ENCODE assay signal across 17 cellular contexts in genomic region chr15:90334304-90334731, GRCh38. TPM values are rescaled to one million over a fixed set of nuclear protein-coding genes. Genes with fewer than 3 reads are reported as not detected.
DNase-seq lines count a peak whose midpoint lies in the region; TF ChIP-seq lines count a peak whose summit lies in the region.
"Had no signal": no experiment of that assay in that cellular context is flagged by ENCODE, and none has a peak within 500 bp of the region (broad histone marks: within the 10 kb centered on the region; RNA-seq: fewer than 3 reads in every experiment).

No MANE protein-coding gene starts in this region.

- BruUV-seq in mammary epithelial cell (replicated peaks; lab: Mats Ljungman, UMichigan): no TSS peak

- H3K27me3 Mint-ChIP-seq in chondrocyte (ENCODE audit: low read depth) (no peaks in the 10 kb centered on the region), type B pancreatic cell (no peaks in the 10 kb centered on the region)

- TF ChIP-seq POLR2A in breast epithelium (IDR thresholded peaks at IDR 0.05) (no peak), vagina (IDR thresholded peaks at IDR 0.05) (no peak)

- TF ChIP-seq CTCF in mammary epithelial cell (conservative IDR thresholded peaks at IDR 0.05 in 1 of 2, IDR thresholded peaks at IDR 0.05 in 1 of 2; ENCODE audit: extremely low read depth in 1 of 2, insufficient read depth in 1 of 2, low read depth in 1 of 2, low read length in 2 of 2) (no peak), breast epithelium (IDR thresholded peaks at IDR 0.05) (no peak), chondrocyte (IDR thresholded peaks at IDR 0.05) (no peak), type B pancreatic cell (conservative IDR thresholded peaks at IDR 0.05) (no peak), vagina (IDR thresholded peaks at IDR 0.05) (no peak)

- peaks cover 12% of the 10 kb centered on the region for H3K4me1 Mint-ChIP-seq in chondrocyte (ENCODE audit: low read depth)
- peaks cover 4% of the 10 kb centered on the region for H3K4me1 Mint-ChIP-seq in type B pancreatic cell (ENCODE audit: unreplicated experiment)

- H4K20me1 ChIP-seq in mammary epithelial cell (ENCODE audit: insufficient read depth, low read length): no peaks in the 10 kb centered on the region
- H4K20me1 ChIP-seq: BLaER1 treated with 17β-estradiol and CSF1 and Interleukin-3, amounts not matched to agents 10 nM and 100 nM had no signal

- WGBS in mammary epithelial cell (ENCODE audit: low coverage, missing lambda C conversion rate): 29% methylated on average over 2 of the region's 3 CpGs

- H3K27ac ChIP-seq in mammary epithelial cell (ENCODE audit: insufficient read depth, low read depth, low read length) (no peak overlapping the region), breast epithelium (no peak overlapping the region), vagina (no peak overlapping the region)
- H3K27ac ChIP-seq: BLaER1 treated with 17β-estradiol and CSF1 and Interleukin-3, amounts not matched to agents 10 nM and 100 nM; PC-9 had no signal

- H3K4me1 ChIP-seq in mammary epithelial cell (ENCODE audit: insufficient read depth, low read length) (peaks cover 28% of the 10 kb centered on the region), breast epithelium (no peaks in the 10 kb centered on the region), vagina (no peaks in the 10 kb centered on the region)

- H3K36me3 Mint-ChIP-seq in chondrocyte (ENCODE audit: low read depth): no peaks in the 10 kb centered on the region
- H3K36me3 Mint-ChIP-seq in type B pancreatic cell: no peaks in the 10 kb centered on the region

- CTCF ChIA-PET in mammary epithelial cell (lab: Charles Lee; ENCODE audit: low non-redundant PET): interaction anchor here (0.6 kb wide), 1 partner anchor 14 kb away, joined by 15 read pairs; no protein-coding TSS in a partner anchor

- DNase-seq in mammary epithelial cell (peak; percentile 65), breast epithelium (ENCODE audit: low spot score in 2 of 2) (no peak), chondrocyte (ENCODE audit: low spot score) (peak; percentile 4), mesenteric fat pad (ENCODE audit: low spot score) (peak; percentile 26), type B pancreatic cell (ENCODE audit: extremely low spot score, unreplicated experiment) (no peak), NCI-H2227 treated with DMSO at 0.1 percent for 48 hours (lab: John Stamatoyannopoulos, UW) (no peak), vagina (ENCODE audit: extremely low spot score in 2 of 2) (no peak), DMS 273 (lab: John Stamatoyannopoulos, UW; ENCODE audit: unreplicated experiment) (no peak)
- DNase-seq: COR-L47, DND-41, GF-D8, NCI-H1436 treated with DMSO at 0.1 percent for 48 hours, NCI-H2081 treated with DMSO at 0.1 percent for 48 hours, NCI-H226, NCI-H526 had no signal

- in situ Hi-C loops in mammary epithelial cell (cut with MboI; ENCODE audit: low sequenced_read_pairs in 2 of 2): no loop called here

- H3K27me3 ChIP-seq in mammary epithelial cell (ENCODE audit: insufficient read depth, low read length): no peaks in the 10 kb centered on the region
- H3K27me3 ChIP-seq in breast epithelium: no peaks in the 10 kb centered on the region
- H3K27me3 ChIP-seq in vagina: no peaks in the 10 kb centered on the region
- H3K27me3 ChIP-seq: BLaER1 treated with 17β-estradiol and CSF1 and Interleukin-3, amounts not matched to agents 10 nM and 100 nM had no signal

- no peak overlapping the region for H3K9ac ChIP-seq in mammary epithelial cell (ENCODE audit: insufficient read depth, low read length)
- H3K9ac ChIP-seq: BLaER1 treated with 17β-estradiol and CSF1 and Interleukin-3, amounts not matched to agents 10 nM and 100 nM had no signal

- intact Hi-C loops in mammary epithelial cell (cut with micrococcal nuclease) (no loop called here), breast epithelium (cut with DNase I; ENCODE audit: low total_unique reads) (no loop called here), vagina (cut with DNase I) (no loop called here)

- no peak overlapping the region for H3K4me3 Mint-ChIP-seq in chondrocyte (ENCODE audit: unreplicated experiment)
- no peak overlapping the region for H3K4me3 Mint-ChIP-seq in type B pancreatic cell

- H3K9me3 ChIP-seq in mammary epithelial cell (replicated peaks; ENCODE audit: insufficient read depth, low read length): no peaks in the 10 kb centered on the region
- no peaks in the 10 kb centered on the region for H3K9me3 ChIP-seq in breast epithelium
- H3K9me3 ChIP-seq in vagina: no peaks in the 10 kb centered on the region
- H3K9me3 ChIP-seq: BLaER1 treated with 17β-estradiol and CSF1 and Interleukin-3, amounts not matched to agents 10 nM and 100 nM had no signal

- H3K4me3 ChIP-seq in mammary epithelial cell (replicated peaks in 1 of 3; ENCODE audit: insufficient read depth in 1 of 3, low read depth in 2 of 3, low read length in 3 of 3): no peak overlapping the region
- H3K4me3 ChIP-seq in breast epithelium: no peak overlapping the region
- no peak overlapping the region for H3K4me3 ChIP-seq in vagina
- H3K4me3 ChIP-seq: BLaER1 treated with 17β-estradiol and CSF1 and Interleukin-3, amounts not matched to agents 10 nM and 100 nM; PC-9 had no signal

- H3K9me3 Mint-ChIP-seq in chondrocyte (ENCODE audit: low read depth): no peaks in the 10 kb centered on the region
- no peaks in the 10 kb centered on the region for H3K9me3 Mint-ChIP-seq in type B pancreatic cell

- peak overlapping the region; percentile 38 for H2AFZ ChIP-seq in mammary epithelial cell (ENCODE audit: low read depth, low read length)
- H2AFZ ChIP-seq: PC-9 had no signal

- dilution Hi-C loops in mammary epithelial cell (cut with HindIII; ENCODE audit: low sequenced_read_pairs): no loop called here

- H3K36me3 ChIP-seq in mammary epithelial cell (ENCODE audit: insufficient read depth, low read length) (no peaks in the 10 kb centered on the region), breast epithelium (no peaks in the 10 kb centered on the region), vagina (no peaks in the 10 kb centered on the region)
- H3K36me3 ChIP-seq: BLaER1 treated with 17β-estradiol and CSF1 and Interleukin-3, amounts not matched to agents 10 nM and 100 nM had no signal

- peak overlapping the region; percentile 19 for H3K4me2 ChIP-seq in mammary epithelial cell (ENCODE audit: insufficient read depth, low read depth, low read length)
- H3K4me2 ChIP-seq: BLaER1 treated with 17β-estradiol and CSF1 and Interleukin-3, amounts not matched to agents 10 nM and 100 nM; PC-9 had no signal

- no peaks in the 10 kb centered on the region for H3K79me2 ChIP-seq in mammary epithelial cell (ENCODE audit: insufficient read depth, low read length)

- H3K27ac Mint-ChIP-seq in chondrocyte (ENCODE audit: unreplicated experiment) (no peak overlapping the region), type B pancreatic cell (peak overlapping the region; percentile 14)

RNA-seq across cellular contexts. Expression of gene ZNF774, which starts 17.8 kb away (rescaled TPM):
- total RNA-seq in mammary epithelial cell (1 to 10 TPM; 5.7 to 6.0 TPM), breast epithelium (1 to 10 TPM; 2.6 to 7.6 (median 4.6) TPM), chondrocyte (3.2 to 4.8 TPM (median 3.3 TPM) in 3 replicates), mesenteric fat pad (0.84 TPM), type B pancreatic cell (ENCODE audit: low replicate concordance) (4.8 and 5.5 TPM in 2 replicates), vagina (8.3 TPM)
- polyA plus RNA-seq in mammary epithelial cell: 2.2 TPM
- polyA minus RNA-seq in mammary epithelial cell: 2.8 TPM

RNA-seq across cellular contexts. Expression of gene IQGAP1, which starts 53.7 kb away (rescaled TPM):
- total RNA-seq in mammary epithelial cell (100 to 1,000 TPM; 247 to 272 TPM), breast epithelium (100 to 1,000 TPM; 244 to 387 (median 288) TPM), chondrocyte (206 to 214 TPM (median 209 TPM) in 3 replicates), mesenteric fat pad (210 TPM), type B pancreatic cell (ENCODE audit: low replicate concordance) (80.4 and 131 TPM in 2 replicates), vagina (261 TPM)
- 131 TPM for polyA plus RNA-seq in mammary epithelial cell
- polyA minus RNA-seq in mammary epithelial cell: 618 TPM

Comparison
In these comparisons a context has a peak if more than half of its experiments do, and no peak if none do; other contexts are left out.
1. DNase-seq: peak in mammary epithelial cell (single experiment), chondrocyte (single experiment) and mesenteric fat pad (single experiment); none in breast epithelium (0 of 2), type B pancreatic cell (single experiment), NCI-H2227 treated with DMSO at 0.1 percent for 48 hours (single experiment), vagina (0 of 2) and DMS 273 (single experiment).